8 cellular contexts compared by ENCODE assay signal in the genomic region with DNA sequence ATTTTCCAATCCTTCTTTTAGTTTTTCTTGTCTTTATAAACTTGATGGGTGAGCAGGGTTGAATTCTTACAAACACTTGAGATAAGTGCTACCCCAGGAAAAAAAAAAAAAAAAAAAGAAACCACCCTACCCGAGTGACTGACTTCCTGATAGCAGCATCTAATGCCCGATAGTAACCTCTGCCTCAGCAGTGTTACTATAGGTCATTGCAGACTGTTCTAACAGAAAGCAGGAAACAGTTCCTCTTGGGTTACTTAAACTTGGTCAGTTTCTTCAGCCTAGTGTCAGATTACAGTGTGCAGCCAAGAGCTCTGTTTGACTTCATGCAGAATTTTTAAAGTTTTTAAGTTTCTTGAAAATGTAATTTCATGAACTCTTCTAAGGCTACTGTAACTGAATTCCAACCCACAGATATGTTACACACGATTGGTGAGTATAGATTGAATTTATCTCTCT. TPM values are rescaled to one million over a fixed set of nuclear protein-coding genes. Genes with fewer than 3 reads are reported as not detected.
DNase-seq lines count a peak whose midpoint lies in the region; ATAC-seq, FAIRE-seq and TF ChIP-seq lines count a peak whose summit lies in the region.

No MANE protein-coding gene starts in this region.

- peaks cover 46% of the 10 kb centered on the region for H3K4me1 Mint-ChIP-seq in activated naive CD4-positive, alpha-beta T cell treated with anti-CD3 and anti-CD28 coated beads for 36 hours (ENCODE audit: low read depth)
- H3K4me1 Mint-ChIP-seq in IgD-negative memory B cell (peaks cover 23 to 48% (median 44%) of the 10 kb centered on the region in 3 donors), T-cell (peaks cover 51 to 66% (median 55%) of the 10 kb centered on the region in 3 donors)

- FAIRE-seq in H1 (lab: Jason Lieb, UNC): peak; percentile 82

- ATAC-seq in GM21825 (IDR thresholded peaks at IDR 0.05; ENCODE audit: unreplicated experiment) (peak; percentile 56), T-cell (replicated peaks in 1 of 4) (peak; percentile 42 to 54 (median 47))

- H4K5ac ChIP-seq in H1 (ENCODE audit: insufficient read length, low read depth, low read length): no peak overlapping the region

- H3K4me1 ChIP-seq in H1 (replicated peaks in 1 of 4; ENCODE audit: control insufficient read depth in 3 of 4, insufficient read depth in 4 of 4, low read length in 3 of 4) (peaks cover 0 to 10% (median 2%) of the 10 kb centered on the region in 4 experiments; a peak in 3 of 7 replicates), transverse colon (peaks cover 32 to 49% (median 47%) of the 10 kb centered on the region in 4 donors)

- peaks cover 23 to 32% of the 10 kb centered on the region in 2 experiments for H4K20me1 ChIP-seq in H1 (replicated peaks in 1 of 2; ENCODE audit: control insufficient read depth in 1 of 2, insufficient read depth in 2 of 2, low read length in 2 of 2)

- no peak overlapping the region for H2BK15ac ChIP-seq in H1 (ENCODE audit: low read length)

- H3K23ac ChIP-seq in H1 (ENCODE audit: insufficient read length): no peak overlapping the region

- peaks cover 7% of the 10 kb centered on the region for H3K27me3 Mint-ChIP-seq in activated naive CD4-positive, alpha-beta T cell treated with anti-CD3 and anti-CD28 coated beads for 36 hours (ENCODE audit: low read depth)
- H3K27me3 Mint-ChIP-seq in IgD-negative memory B cell: no peaks in the 10 kb centered on the region
- peaks cover 2 to 3% of the 10 kb centered on the region in 2 donors for H3K27me3 Mint-ChIP-seq in T-cell

- peak overlapping the region; percentile 86 for H3K4me3 Mint-ChIP-seq in activated naive CD4-positive, alpha-beta T cell treated with anti-CD3 and anti-CD28 coated beads for 36 hours
- H3K4me3 Mint-ChIP-seq in IgD-negative memory B cell (peak overlapping the region; percentile 91 to 100 (median 98)), T-cell (peak overlapping the region; percentile 91 to 94 (median 93))

- POLR2A ChIA-PET in T-cell (lab: Charles Lee) (interaction anchor here (0.5 to 3.8 kb wide), 10 partner anchors 12 to 882 kb away, joined by 3 to 25 read pairs (median 6); no protein-coding TSS in a partner anchor), H1 (lab: Charles Lee; ENCODE audit: partially characterized antibody) (interaction anchor here (0.7 to 6.7 kb wide), 20 partner anchors 14 to 445 kb away, joined by 3 to 70 read pairs (median 4); no protein-coding TSS in a partner anchor)

- no peak overlapping the region for H3K4ac ChIP-seq in H1 (replicated peaks; ENCODE audit: insufficient read length, low read depth, low read length)

- peaks cover 4% of the 10 kb centered on the region; the same call in 1 of the 2 replicates for H3K23me2 ChIP-seq in H1 (ENCODE audit: low read depth, low read length)

- peak; percentile 80 for DNase-seq in activated naive CD4-positive, alpha-beta T cell treated with anti-CD3 and anti-CD28 coated beads for 36 hours
- DNase-seq in activated naive CD4-positive, alpha-beta T cell treated with anti-CD3 and anti-CD28 coated beads, Interleukin-2, amount 50 U/mL, for 16 hours: no peak
- DNase-seq in T-cell (peak in 27 of 34 experiments; percentile 15 to 70 (median 47)), H1 (ENCODE audit: low read depth in 1 of 2, low spot score in 2 of 2) (no peak), medulla oblongata (ENCODE audit: extremely low spot score) (peak; percentile 73), transverse colon (peak; percentile 73)

- no peak overlapping the region for H2BK20ac ChIP-seq in H1 (ENCODE audit: low read length)

- 0 out of 4 replicates have a peak, but pooled peaks of 1 of the 2 experiments have one; percentile 6 for TF ChIP-seq RAD21 in H1 (IDR thresholded peaks at IDR 0.05 in 1 of 2, conservative IDR thresholded peaks at IDR 0.05 in 1 of 2; ENCODE audit: low read depth in 2 of 2, low read length in 2 of 2)

- H3K14ac ChIP-seq in H1 (ENCODE audit: insufficient read length): no peak overlapping the region

- no peak for TF ChIP-seq CTCF in H1 (IDR thresholded peaks at IDR 0.05; ENCODE audit: control extremely low read depth in 1 of 3, insufficient read depth in 1 of 3, low read depth in 1 of 3, low read length in 3 of 3)
- no peak for TF ChIP-seq CTCF in transverse colon (IDR thresholded peaks at IDR 0.05)

- H3K4me3 ChIP-seq in H1 (ENCODE audit: extremely low read depth in 1 of 4, insufficient read depth in 2 of 4, low read depth in 3 of 4, low read length in 4 of 4) (peak overlapping the region; percentile 72 to 95 (median 89); a peak in 7 of 8 replicates), transverse colon (peak overlapping the region in 3 of 4 donors; percentile 91 to 97 (median 97))

- no peaks in the 10 kb centered on the region for H3K79me1 ChIP-seq in H1 (ENCODE audit: low read depth, low read length)

- H3K27ac Mint-ChIP-seq in activated naive CD4-positive, alpha-beta T cell treated with anti-CD3 and anti-CD28 coated beads for 36 hours: peak overlapping the region; percentile 92
- H3K27ac Mint-ChIP-seq in IgD-negative memory B cell: peak overlapping the region; percentile 91 to 100 (median 96)
- peak overlapping the region; percentile 83 to 88 for H3K27ac Mint-ChIP-seq in T-cell

- H3K27ac ChIP-seq in H1 (ENCODE audit: low read depth, low read length): peak overlapping the region; percentile 44; the same call in 1 of the 2 replicates
- H3K27ac ChIP-seq in transverse colon: peak overlapping the region; percentile 97 to 99 (median 99)

- WGBS in H1 (ENCODE audit: extremely low coverage in 1 of 2, insufficient coverage in 1 of 2, insufficient read length in 1 of 2, insufficient replicate concordance in 2 of 2, low coverage in 1 of 2, low lambda C conversion rate in 2 of 2, missing lambda C conversion rate in 1 of 2), 2 experiments: 48% methylated on average over 3 of the region's 3 CpGs; no CpG with 5 or more reads in 1 of the 2 experiments
- WGBS in transverse colon (ENCODE audit: low coverage in 1 of 2), 2 donors: 0 to 1% methylated on average over 2 to 3 of the region's 3 CpGs

- H3K56ac ChIP-seq in H1 (replicated peaks; ENCODE audit: insufficient read length, low read depth, low read length): no peak overlapping the region

- H3K36me3 ChIP-seq in H1 (ENCODE audit: control insufficient read depth in 2 of 4, insufficient read depth in 4 of 4, low read length in 3 of 4): peaks cover 0 to 26% (median 3%) of the 10 kb centered on the region in 4 experiments; a peak in 3 of 8 replicates
- H3K36me3 ChIP-seq in transverse colon: peaks cover 0 to 6% (median 0%) of the 10 kb centered on the region in 4 donors

- no peak overlapping the region for H2BK120ac ChIP-seq in H1 (replicated peaks; ENCODE audit: low read depth, low read length)

- H4K8ac ChIP-seq in H1 (ENCODE audit: extremely low read depth, insufficient read depth, low read length): no peak overlapping the region

- no peaks in the 10 kb centered on the region for H3K9me3 Mint-ChIP-seq in activated naive CD4-positive, alpha-beta T cell treated with anti-CD3 and anti-CD28 coated beads for 36 hours
- H3K9me3 Mint-ChIP-seq in IgD-negative memory B cell: no peaks in the 10 kb centered on the region
- no peaks in the 10 kb centered on the region for H3K9me3 Mint-ChIP-seq in T-cell

- H3K27me3 ChIP-seq in H1 (replicated peaks in 1 of 4; ENCODE audit: control insufficient read depth in 3 of 4, extremely low read depth in 1 of 4, insufficient read depth in 3 of 4, low read length in 3 of 4) (no peaks in the 10 kb centered on the region; a peak in 1 of 7 replicates), transverse colon (no peaks in the 10 kb centered on the region)

- H3K9ac ChIP-seq in H1 (replicated peaks in 1 of 4; ENCODE audit: extremely low read depth in 1 of 4, low read depth in 3 of 4, low read length in 3 of 4): no peak overlapping the region; a peak in 2 of 7 replicates

- H3K36me3 Mint-ChIP-seq in activated naive CD4-positive, alpha-beta T cell treated with anti-CD3 and anti-CD28 coated beads for 36 hours (ENCODE audit: low read depth): peaks cover 10% of the 10 kb centered on the region
- H3K36me3 Mint-ChIP-seq in IgD-negative memory B cell (no peaks in the 10 kb centered on the region), T-cell (peaks cover 14% of the 10 kb centered on the region)

- in situ Hi-C loops in transverse colon (cut with MboI; ENCODE audit: low pct_ligation_motif_present in 1 of 4, low pct_unique_long_range_greater_than_20kb in 1 of 4, low sequenced_read_pairs in 3 of 4): no loop called here

- no peak overlapping the region for H2BK12ac ChIP-seq in H1 (ENCODE audit: low read depth, low read length)

- no peak overlapping the region for H2BK5ac ChIP-seq in H1 (ENCODE audit: low read depth, low read length)

- no peak for TF ChIP-seq EP300 in H1 (IDR thresholded peaks at IDR 0.05; ENCODE audit: borderline replicate concordance in 1 of 2, low read depth in 2 of 2, low read length in 2 of 2)
- TF ChIP-seq EP300 in transverse colon (IDR thresholded peaks at IDR 0.05; ENCODE audit: low read depth): no peak

- TF ChIP-seq POLR2A in H1 (IDR thresholded peaks at IDR 0.05; ENCODE audit: control extremely low read depth in 1 of 2, low read depth in 2 of 2, low read length in 2 of 2) (no peak), transverse colon (IDR thresholded peaks at IDR 0.05) (peak; percentile 70)

- H4K91ac ChIP-seq in H1 (replicated peaks; ENCODE audit: insufficient read length, low read length): no peak overlapping the region

- CTCF ChIA-PET in activated naive CD4-positive, alpha-beta T cell treated with anti-CD3 and anti-CD28 coated beads for 36 hours (lab: Charles Lee): interaction anchor here (0.6 to 5.2 kb wide), 7 partner anchors 13 to 440 kb away, joined by 3 to 39 read pairs (median 4); no protein-coding TSS in a partner anchor
- CTCF ChIA-PET in T-cell (lab: Charles Lee): interaction anchor here (0.7 to 4.7 kb wide), 6 partner anchors 14 to 439 kb away, joined by 3 to 22 read pairs (median 6); no protein-coding TSS in a partner anchor
- CTCF ChIA-PET in H1 (lab: Charles Lee; ENCODE audit: partially characterized antibody): interaction anchor here (1.1 to 1.8 kb wide), 6 partner anchors 78 to 440 kb away, joined by 3 to 4 read pairs (median 4); no protein-coding TSS in a partner anchor

- H2AFZ ChIP-seq in H1 (ENCODE audit: low read length): no peak overlapping the region

- H3K79me2 ChIP-seq in H1 (ENCODE audit: control insufficient read depth in 1 of 2, insufficient read depth in 2 of 2, low read length in 2 of 2): peaks cover 26 to 70% of the 10 kb centered on the region in 2 experiments

- H3K18ac ChIP-seq in H1 (ENCODE audit: extremely low read depth, low read length): peak overlapping the region; percentile 56; the same call in 1 of the 2 replicates

- H3K4me2 ChIP-seq in H1 (ENCODE audit: insufficient read depth in 1 of 2, low read depth in 2 of 2, low read length in 2 of 2): peak overlapping the region; percentile 85 to 86

- intact Hi-C loops in activated naive CD4-positive, alpha-beta T cell treated with anti-CD3 and anti-CD28 coated beads for 36 hours (cut with micrococcal nuclease): loop anchor here (1.0 to 10.0 kb wide), 9 partner anchors 217 to 1571 kb away; partner anchors contain the start of gene JARID2
- intact Hi-C loops in transverse colon (cut with DNase I; ENCODE audit: low total_unique reads): no loop called here

- H3K9me3 ChIP-seq in H1 (ENCODE audit: insufficient read depth in 2 of 2, low read depth in 1 of 2, low read length in 1 of 2): no peaks in the 10 kb centered on the region
- H3K9me3 ChIP-seq in transverse colon: no peaks in the 10 kb centered on the region

- H2AK5ac ChIP-seq in H1 (ENCODE audit: low read depth, low read length): no peak overlapping the region

RNA-seq across cellular contexts. Expression of gene MYLIP, which starts 2.1 kb away (rescaled TPM):
- 1 to 10 TPM; 7.3 to 8.1 TPM for total RNA-seq in activated naive CD4-positive, alpha-beta T cell treated with anti-CD3 and anti-CD28 coated beads for 36 hours
- polyA plus RNA-seq in IgD-negative memory B cell (117 TPM), H1 (2011; rRNA removed) (20.8 and 21.1 TPM in 2 replicates)
- total RNA-seq in T-cell (100 to 1,000 TPM in 2 of 5 donors, 10 to 100 TPM in 3; 18.4 to 210 (median 19.9) TPM), transverse colon (10 to 100 TPM; 22.5 to 43.2 (median 40.7) TPM)
- total RNA-seq in H1 (2021; fragmentation: NEBNext Ultra II Directional; extraction: Animal tissue kit (Norgen Biotek cat#: 25700)): 26.9 and 28.2 TPM in 2 replicates
- 29.7 TPM for polyA plus RNA-seq in H1 (2011; cell fraction: cytosol; rRNA removed)
- 29.8 TPM for polyA plus RNA-seq in H1 (2011; cell fraction: nucleus; rRNA removed)
- polyA plus RNA-seq in H1 (2012, experiment 1 of 2): 22.7 to 26.2 TPM (median 24.0 TPM) in 4 replicates
- 6.3 TPM for polyA plus RNA-seq in H1 (2012, experiment 2 of 2)
- 13.8 TPM for polyA plus RNA-seq in H1 (2013, experiment 1 of 2)
- polyA plus RNA-seq in H1 (2013, experiment 2 of 2): 14.5 TPM
- 43.7 and 50.8 TPM in 2 replicates for polyA minus RNA-seq in H1 (2011; rRNA and poly(A)+ RNA removed)
- 27.7 TPM for polyA minus RNA-seq in H1 (2011; cell fraction: cytosol; rRNA and poly(A)+ RNA removed)
- polyA minus RNA-seq in H1 (2011; cell fraction: nucleus; rRNA and poly(A)+ RNA removed): 35.3 TPM

Comparison
In these comparisons a context has a peak if more than half of its experiments do, and no peak if none do; other contexts are left out.
1. DNase-seq: peak in activated naive CD4-positive, alpha-beta T cell treated with anti-CD3 and anti-CD28 coated beads for 36 hours (single experiment), T-cell (27 of 34), medulla oblongata (single experiment) and transverse colon (single experiment); none in activated naive CD4-positive, alpha-beta T cell treated with anti-CD3 and anti-CD28 coated beads, Interleukin-2, amount 50 U/mL, for 16 hours (single experiment) and H1 (0 of 2).
2. Peak in every context shown above with its lines, with median percentiles within 50 percentile points of each other: H3K27ac Mint-ChIP-seq and H3K4me3 Mint-ChIP-seq.